Comparison of ENCODE assay signal across 9 cellular contexts in the genomic region with DNA sequence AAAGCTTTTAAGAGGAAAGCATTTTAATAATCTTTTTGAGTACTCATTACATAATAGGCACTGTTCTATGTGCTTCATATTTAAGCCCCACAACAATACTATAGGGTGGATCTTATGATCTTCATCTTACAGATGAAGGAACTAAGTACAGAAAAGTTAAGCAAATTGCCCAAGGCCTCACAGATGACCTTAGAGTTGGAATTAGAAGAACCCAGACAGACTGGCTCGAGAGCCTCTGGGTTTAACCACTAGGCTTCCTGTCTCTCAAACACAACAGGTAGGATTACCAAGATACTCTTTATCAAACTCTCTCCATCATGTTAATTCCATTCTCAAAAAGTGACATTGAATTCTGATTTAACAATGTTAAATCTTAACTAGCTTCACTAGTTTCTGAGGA. TPM values are rescaled to one million over a fixed set of nuclear protein-coding genes. Genes with fewer than 3 reads are reported as not detected.
"Had no signal": no experiment of that assay in that cellular context is flagged by ENCODE, and none has a peak within 500 bp of the region (broad histone marks: within the 10 kb centered on the region; RNA-seq: fewer than 3 reads in every experiment).

No MANE protein-coding gene starts in this region.

- H2AFZ ChIP-seq: GM23338 had no signal

- H3K4me2 ChIP-seq: GM23338 had no signal

- H3K9me3 Mint-ChIP-seq: GM23338 had no signal

- ATAC-seq: GM23338, HCT116, HepG2, K562 had no signal

- H3K4me3 Mint-ChIP-seq: GM23338, HFFc6 had no signal

- H3K36me3 ChIP-seq: HAP-1 had no signal

- H3K27ac Mint-ChIP-seq: GM23338, HFFc6 had no signal

- H3K4me3 ChIP-seq: GM23338, HAP-1, K562 had no signal

- H3K4me1 Mint-ChIP-seq: GM23338 had no signal

- H3K4me1 ChIP-seq: HAP-1 had no signal

- H3K9me3 ChIP-seq: HAP-1 had no signal

- DNase-seq: H7, HFFc6 had no signal

- H3K27ac ChIP-seq: HL-60 had no signal

RNA-seq across cellular contexts. Expression of gene TRPC5, which starts 23.8 kb away (rescaled TPM):
- total RNA-seq: HepG2, HFFc6, HT1080, K562 had no signal
- polyA plus RNA-seq: HepG2, K562 had no signal

RNA-seq across cellular contexts. Expression of gene RTL4, which starts 24.1 kb away (rescaled TPM):
- total RNA-seq: HepG2, HFFc6, HT1080, K562 had no signal
- polyA plus RNA-seq: GM23338, HepG2, K562 had no signal
